25 cellular contexts compared by ENCODE assay signal in the genomic region with DNA sequence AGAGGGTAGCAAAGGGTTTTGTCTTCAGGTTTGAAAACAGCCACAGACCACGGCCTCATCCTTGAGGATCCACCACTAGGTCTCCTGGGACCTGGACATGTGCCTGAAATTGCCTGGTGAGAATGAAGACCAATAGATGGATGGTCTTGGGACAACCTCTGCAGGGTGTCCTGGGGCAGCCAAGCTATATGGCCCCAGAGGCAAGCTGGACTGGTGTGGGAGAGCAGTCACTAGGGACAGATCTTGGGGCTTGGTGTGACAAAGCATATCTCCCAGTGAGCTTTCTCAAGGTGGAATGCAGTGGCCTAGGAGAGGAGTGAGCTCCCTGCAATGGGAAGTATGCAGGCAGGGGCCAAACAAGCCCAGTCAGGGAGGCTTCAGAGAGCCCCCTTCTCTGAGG. TPM values are rescaled to one million over a fixed set of nuclear protein-coding genes. Genes with fewer than 3 reads are reported as not detected.
A peak's percentile ranks its signal among the peaks of the same experiment; 100 is the strongest.
DNase-seq lines count a peak whose midpoint lies in the region; ATAC-seq and TF ChIP-seq lines count a peak whose summit lies in the region.
"Had no signal": no experiment of that assay in that cellular context is flagged by ENCODE, and none has a peak within 500 bp of the region (broad histone marks: within the 10 kb centered on the region; RNA-seq: fewer than 3 reads in every experiment).

No MANE protein-coding gene starts in this region.

- no peak overlapping the region for H3K27ac ChIP-seq in CD4-positive, CD25-positive, alpha-beta regulatory T cell (ENCODE audit: insufficient read depth, low read length, poor library complexity, severe bottlenecking)
- H3K27ac ChIP-seq: 22Rv1, RWPE1 had no signal

- H3K36me3 Mint-ChIP-seq in CD4-positive, CD25-positive, alpha-beta regulatory T cell: no peaks in the 10 kb centered on the region
- H3K36me3 Mint-ChIP-seq in chondrocyte (ENCODE audit: low read depth) (no peaks in the 10 kb centered on the region), type B pancreatic cell (no peaks in the 10 kb centered on the region)
- H3K36me3 Mint-ChIP-seq in activated CD8-positive, alpha-beta memory T cell treated with anti-CD3 and anti-CD28 coated beads, Interleukin-2, amount 10 ng/mL, durations not matched to agents 7 days and 5 days: no peaks in the 10 kb centered on the region

- peaks cover 0 to under 1% (median 0%) of the 10 kb centered on the region in 7 donors for H3K9me3 Mint-ChIP-seq in CD4-positive, CD25-positive, alpha-beta regulatory T cell
- no peaks in the 10 kb centered on the region for H3K9me3 Mint-ChIP-seq in chondrocyte (ENCODE audit: low read depth)
- H3K9me3 Mint-ChIP-seq in type B pancreatic cell: no peaks in the 10 kb centered on the region
- no peaks in the 10 kb centered on the region for H3K9me3 Mint-ChIP-seq in activated CD8-positive, alpha-beta memory T cell treated with anti-CD3 and anti-CD28 coated beads, Interleukin-2, amount 10 ng/mL, durations not matched to agents 7 days and 5 days (ENCODE audit: low read depth)
- H3K9me3 Mint-ChIP-seq: CD4-positive, alpha-beta T cell; GM23338; H9 had no signal

- no peak for TF ChIP-seq CTCF in chondrocyte (IDR thresholded peaks at IDR 0.05)
- TF ChIP-seq CTCF in type B pancreatic cell (conservative IDR thresholded peaks at IDR 0.05): no peak

- no peak for ATAC-seq in CD4-positive, CD25-positive, alpha-beta regulatory T cell (ENCODE audit: low read depth in 2 of 2)
- no peak for ATAC-seq in activated CD8-positive, alpha-beta memory T cell treated with anti-CD3 and anti-CD28 coated beads, Interleukin-2, amount 10 ng/mL, durations not matched to agents 7 days and 5 days
- ATAC-seq: K562, Panc1 had no signal

- DNase-seq in activated effector memory CD4-positive, alpha-beta T cell treated with anti-CD3 and anti-CD28 coated beads, Interleukin-2, amount 50 U/mL, for 16 hours: peak; percentile 48
- no peak for DNase-seq in activated effector memory CD4-positive, alpha-beta T cell treated with Interleukin-2 at 50 U/mL for 16 hours
- DNase-seq in CD4-positive, CD25-positive, alpha-beta regulatory T cell: no peak
- DNase-seq in chondrocyte (ENCODE audit: low spot score) (no peak), type B pancreatic cell (ENCODE audit: extremely low spot score, unreplicated experiment) (no peak), AML-193 (lab: John Stamatoyannopoulos, UW) (no peak)
- DNase-seq in activated CD8-positive, alpha-beta memory T cell treated with anti-CD3 and anti-CD28 coated beads, Interleukin-2, amount 10 ng/mL, durations not matched to agents 7 days and 5 days: no peak
- DNase-seq: BE2C; CD4-positive, alpha-beta T cell; H9; Kasumi-1; MV-4-11; NCI-H1105 treated with DMSO at 0.1 percent for 48 hours; NCI-H2029; NCI-H446 treated with DMSO at 0.1 percent for 48 hours; NCI-H526; NCI-H82; NK-92 treated with Interleukin-12 subunit alpha and Interleukin-12 subunit beta, amount 100 ng/mL, for 24 hours; SHP77 had no signal

- peaks cover 5% of the 10 kb centered on the region for H3K4me1 ChIP-seq in CD4-positive, CD25-positive, alpha-beta regulatory T cell (ENCODE audit: control insufficient read depth, insufficient read depth, low read length, poor library complexity, severe bottlenecking)

- H3K4me3 ChIP-seq in CD4-positive, CD25-positive, alpha-beta regulatory T cell (ENCODE audit: low read depth, low read length): no peak overlapping the region
- H3K4me3 ChIP-seq: GM23338, K562 had no signal

- peaks cover 0 to 7% (median 2%) of the 10 kb centered on the region in 4 donors for H3K4me1 Mint-ChIP-seq in CD4-positive, CD25-positive, alpha-beta regulatory T cell
- peaks cover 12% of the 10 kb centered on the region for H3K4me1 Mint-ChIP-seq in chondrocyte (ENCODE audit: low read depth)
- H3K4me1 Mint-ChIP-seq in type B pancreatic cell (ENCODE audit: unreplicated experiment): peaks cover 30% of the 10 kb centered on the region
- peaks cover 51% of the 10 kb centered on the region for H3K4me1 Mint-ChIP-seq in activated CD8-positive, alpha-beta memory T cell treated with anti-CD3 and anti-CD28 coated beads, Interleukin-2, amount 10 ng/mL, durations not matched to agents 7 days and 5 days

- no peaks in the 10 kb centered on the region for H3K27me3 ChIP-seq in CD4-positive, CD25-positive, alpha-beta regulatory T cell (ENCODE audit: control insufficient read depth, insufficient read depth, low read length)
- H3K27me3 ChIP-seq: BE2C had no signal

- no peaks in the 10 kb centered on the region for H3K9me3 ChIP-seq in CD4-positive, CD25-positive, alpha-beta regulatory T cell (ENCODE audit: control insufficient read depth in 2 of 2, low read length in 2 of 2)
- H3K9me3 ChIP-seq: BE2C had no signal

- H3K36me3 ChIP-seq in CD4-positive, CD25-positive, alpha-beta regulatory T cell (ENCODE audit: control insufficient read depth, insufficient read depth, low read length): no peaks in the 10 kb centered on the region

- CTCF ChIA-PET in activated CD8-positive, alpha-beta memory T cell treated with anti-CD3 and anti-CD28 coated beads, Interleukin-2, amount 10 ng/mL, durations not matched to agents 7 days and 5 days (lab: Charles Lee): interaction anchor here (0.7 to 1.6 kb wide), 4 partner anchors 10 to 50 kb away, joined by 3 to 5 read pairs (median 3); no protein-coding TSS in a partner anchor

- H3K4me3 Mint-ChIP-seq in CD4-positive, CD25-positive, alpha-beta regulatory T cell: no peak overlapping the region
- H3K4me3 Mint-ChIP-seq in chondrocyte (ENCODE audit: unreplicated experiment) (no peak overlapping the region), type B pancreatic cell (no peak overlapping the region)
- H3K4me3 Mint-ChIP-seq in activated CD8-positive, alpha-beta memory T cell treated with anti-CD3 and anti-CD28 coated beads, Interleukin-2, amount 10 ng/mL, durations not matched to agents 7 days and 5 days: no peak overlapping the region
- H3K4me3 Mint-ChIP-seq: CD4-positive, alpha-beta T cell; GM23338; H9 had no signal

- peak overlapping the region in 2 of 3 donors; percentile 1 to 86 for H3K27ac Mint-ChIP-seq in CD4-positive, CD25-positive, alpha-beta regulatory T cell
- H3K27ac Mint-ChIP-seq in chondrocyte (ENCODE audit: unreplicated experiment): peak overlapping the region; percentile 36
- H3K27ac Mint-ChIP-seq in type B pancreatic cell: peak overlapping the region; percentile 36
- no peak overlapping the region for H3K27ac Mint-ChIP-seq in activated CD8-positive, alpha-beta memory T cell treated with anti-CD3 and anti-CD28 coated beads, Interleukin-2, amount 10 ng/mL, durations not matched to agents 7 days and 5 days
- H3K27ac Mint-ChIP-seq: CD4-positive, alpha-beta T cell; GM23338; H9 had no signal

- peaks cover 5% of the 10 kb centered on the region for H3K27me3 Mint-ChIP-seq in CD4-positive, CD25-positive, alpha-beta regulatory T cell
- H3K27me3 Mint-ChIP-seq in chondrocyte (ENCODE audit: low read depth) (no peaks in the 10 kb centered on the region), type B pancreatic cell (peaks cover under 1% of the 10 kb centered on the region)
- peaks cover 4% of the 10 kb centered on the region for H3K27me3 Mint-ChIP-seq in activated CD8-positive, alpha-beta memory T cell treated with anti-CD3 and anti-CD28 coated beads, Interleukin-2, amount 10 ng/mL, durations not matched to agents 7 days and 5 days

RNA-seq across cellular contexts. Expression of a gene that starts 13.6 kb away (rescaled TPM):
- not detected for total RNA-seq in CD4-positive, CD25-positive, alpha-beta regulatory T cell
- polyA plus RNA-seq in CD4-positive, CD25-positive, alpha-beta regulatory T cell: not detected
- total RNA-seq in chondrocyte: 0.20 TPM in 1 of 3 replicates, not detected in the others
- total RNA-seq in type B pancreatic cell (ENCODE audit: low replicate concordance): 3.0 and 14.8 TPM in 2 replicates
- not detected for total RNA-seq in activated CD8-positive, alpha-beta memory T cell treated with anti-CD3 and anti-CD28 coated beads, Interleukin-2, amount 10 ng/mL, durations not matched to agents 7 days and 5 days
- total RNA-seq: CD4-positive, alpha-beta T cell; GM23338; H9; K562; SK-MEL-5 had no signal
- polyA plus RNA-seq: GM23338, K562 had no signal

RNA-seq across cellular contexts. Expression of a gene that starts 22.4 kb away (rescaled TPM):
- 0.47 TPM for total RNA-seq in CD4-positive, CD25-positive, alpha-beta regulatory T cell
- polyA plus RNA-seq in CD4-positive, CD25-positive, alpha-beta regulatory T cell: not detected
- 82.4 to 114 TPM (median 113 TPM) in 3 replicates for total RNA-seq in chondrocyte
- total RNA-seq in type B pancreatic cell (ENCODE audit: low replicate concordance): 29.2 and 69.7 TPM in 2 replicates
- not detected for total RNA-seq in activated CD8-positive, alpha-beta memory T cell treated with anti-CD3 and anti-CD28 coated beads, Interleukin-2, amount 10 ng/mL, durations not matched to agents 7 days and 5 days
- total RNA-seq: CD4-positive, alpha-beta T cell had no signal

Comparison
In these comparisons a context has a peak if more than half of its experiments do, and no peak if none do; other contexts are left out.
1. RNA of a gene that starts 22.4 kb away (total RNA-seq): 82.4 to 114 TPM in chondrocyte and 29.2 to 69.7 TPM in type B pancreatic cell; 0.47 TPM in CD4-positive, CD25-positive, alpha-beta regulatory T cell (single experiment) and not detected in activated CD8-positive, alpha-beta memory T cell treated with anti-CD3 and anti-CD28 coated beads, Interleukin-2, amount 10 ng/mL, durations not matched to agents 7 days and 5 days; every median in the first group is over 10 times any median in the second.